Comparison of ENCODE assay signal across 16 cellular contexts in the genomic region with DNA sequence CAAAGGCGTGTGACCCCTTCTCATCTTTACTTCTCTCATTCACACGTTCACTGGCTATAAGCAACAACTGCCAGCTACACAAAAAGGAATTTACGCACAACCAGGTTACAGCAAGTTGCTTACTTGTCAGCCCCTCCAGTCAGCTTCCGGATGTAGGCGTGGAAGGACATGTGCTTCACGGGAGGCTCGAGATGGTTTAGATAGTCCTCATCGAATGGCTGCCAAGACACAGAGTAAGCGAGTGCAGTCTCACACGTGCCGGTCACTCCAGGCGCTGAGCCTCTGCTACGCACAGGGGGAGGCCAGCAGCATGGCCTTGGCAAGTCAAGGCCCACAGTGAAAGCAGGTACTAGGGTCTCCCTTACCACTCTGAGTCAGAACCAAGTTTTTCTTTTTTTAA. TPM values are rescaled to one million over a fixed set of nuclear protein-coding genes. Genes with fewer than 3 reads are reported as not detected.
"Had no signal": no experiment of that assay in that cellular context is flagged by ENCODE, and none has a peak within 500 bp of the region (broad histone marks: within the 10 kb centered on the region; RNA-seq: fewer than 3 reads in every experiment).

No MANE protein-coding gene starts in this region.

- DNase-seq: activated CD4-positive, alpha-beta T cell treated with anti-CD3 and anti-CD28 coated beads, Interleukin-2, amount 50 U/mL, for 4 hours; activated CD4-positive, CD25-positive, alpha-beta regulatory T cell treated with anti-CD3 and anti-CD28 coated beads, Interleukin-2, amount 50 U/mL, for 72 hours; activated naive CD8-positive, alpha-beta T cell treated with anti-CD3 and anti-CD28 coated beads for 36 hours; naive thymus-derived CD4-positive, alpha-beta T cell; nucleus accumbens; sigmoid colon; SJCRH30; SW 1271 had no signal

- H3K4me1 Mint-ChIP-seq: activated naive CD8-positive, alpha-beta T cell treated with anti-CD3 and anti-CD28 coated beads for 36 hours had no signal

- ATAC-seq: naive thymus-derived CD4-positive, alpha-beta T cell had no signal

- H3K4me3 ChIP-seq: breast epithelium, dorsolateral prefrontal cortex, esophagus muscularis mucosa, lung, sigmoid colon, SJCRH30, tibial nerve had no signal

- H3K4me3 Mint-ChIP-seq: activated naive CD8-positive, alpha-beta T cell treated with anti-CD3 and anti-CD28 coated beads for 36 hours; naive thymus-derived CD4-positive, alpha-beta T cell; T-helper 2 cell treated with Interferon-gamma antibody and Interleukin-4, amounts not matched to agents 5 μg/mL and 100 μg/mL, for 36 hours had no signal

- H3K27me3 Mint-ChIP-seq: activated naive CD8-positive, alpha-beta T cell treated with anti-CD3 and anti-CD28 coated beads for 36 hours; naive thymus-derived CD4-positive, alpha-beta T cell had no signal

- H3K27ac ChIP-seq: breast epithelium, esophagus muscularis mucosa, sigmoid colon, SJCRH30 had no signal

- H3K9me3 Mint-ChIP-seq: activated naive CD8-positive, alpha-beta T cell treated with anti-CD3 and anti-CD28 coated beads for 36 hours; immature natural killer cell; naive thymus-derived CD4-positive, alpha-beta T cell; T-helper 2 cell treated with Interferon-gamma antibody and Interleukin-4, amounts not matched to agents 5 μg/mL and 100 μg/mL, for 36 hours had no signal

- H3K27ac Mint-ChIP-seq: activated naive CD8-positive, alpha-beta T cell treated with anti-CD3 and anti-CD28 coated beads for 36 hours; naive thymus-derived CD4-positive, alpha-beta T cell; T-helper 2 cell treated with Interferon-gamma antibody and Interleukin-4, amounts not matched to agents 5 μg/mL and 100 μg/mL, for 36 hours had no signal

- H3K27me3 ChIP-seq: breast epithelium, dorsolateral prefrontal cortex, esophagus muscularis mucosa, sigmoid colon, SJCRH30, tibial nerve had no signal

RNA-seq across cellular contexts. Expression of a gene that starts 47.7 kb away (rescaled TPM):
- total RNA-seq: cerebellum, tibial nerve had no signal
